ENCODE assay signal across 16 cellular contexts in genomic region chr7:17362439-17363095, GRCh38.
"Had no signal": no experiment of that assay in that cellular context is flagged by ENCODE, and none has a peak within 500 bp of the region (broad histone marks: within the 10 kb centered on the region; RNA-seq: fewer than 3 reads in every experiment).

No MANE protein-coding gene starts in this region.

- H3K9me3 ChIP-seq: gastrocnemius medialis, mucosa of descending colon, pancreas, upper lobe of right lung had no signal

- H3K4me1 ChIP-seq: gastrocnemius medialis, heart left ventricle, pancreas, sigmoid colon, spleen, upper lobe of right lung had no signal

- ATAC-seq: activated T-helper 17 cell treated with anti-CD3 and anti-CD28 coated beads, Interleukin-2, amount 50 U/mL, for 72 hours; gastrocnemius medialis; heart left ventricle; left colon; mucosa of descending colon; naive thymus-derived CD4-positive, alpha-beta T cell; pancreas; upper lobe of right lung had no signal

- H3K4me3 ChIP-seq: gastrocnemius medialis, heart left ventricle, mucosa of descending colon, pancreas, sigmoid colon, spleen, upper lobe of right lung had no signal

- H3K36me3 ChIP-seq: gastrocnemius medialis, heart left ventricle, pancreas, sigmoid colon, spleen, upper lobe of right lung, WERI-Rb-1 had no signal

- H3K27me3 ChIP-seq: gastrocnemius medialis, heart left ventricle, pancreas, sigmoid colon, spleen, upper lobe of right lung had no signal

- DNase-seq: activated CD4-positive, alpha-beta T cell treated with anti-CD3 and anti-CD28 coated beads, Interleukin-2, amount 50 U/mL, for 48 hours; activated naive CD4-positive, alpha-beta T cell treated with anti-CD3 and anti-CD28 coated beads for 36 hours; endodermal cell; gastrocnemius medialis; heart left ventricle; left colon; naive thymus-derived CD4-positive, alpha-beta T cell; pancreas; sigmoid colon; spleen; T-helper 1 cell; T1000; upper lobe of right lung; WERI-Rb-1 had no signal

- H3K27ac ChIP-seq: gastrocnemius medialis, heart left ventricle, pancreas, sigmoid colon, spleen, upper lobe of right lung, WERI-Rb-1 had no signal
